In genomic region chr12:120263725-120264040, GRCh38 we compare ENCODE assay signal across 8 cellular contexts. TPM values are rescaled to one million over a fixed set of nuclear protein-coding genes. Genes with fewer than 3 reads are reported as not detected.
DNase-seq lines count a peak whose midpoint lies in the region; ATAC-seq, FAIRE-seq and TF ChIP-seq lines count a peak whose summit lies in the region.

No MANE protein-coding gene starts in this region.

- no peaks in the 10 kb centered on the region for H3K9me3 ChIP-seq in CD4-positive, alpha-beta memory T cell (ENCODE audit: control insufficient read depth in 1 of 2, low read length in 2 of 2)
- no peaks in the 10 kb centered on the region for H3K9me3 ChIP-seq in prostate gland

- H3K4me1 Mint-ChIP-seq in CD4-positive, alpha-beta memory T cell: peaks cover 36 to 68% (median 51%) of the 10 kb centered on the region in 4 donors
- peaks cover 58% of the 10 kb centered on the region for H3K4me1 Mint-ChIP-seq in activated CD8-positive, alpha-beta T cell treated with anti-CD3 and anti-CD28 coated beads for 36 hours (ENCODE audit: low read depth)

- no peaks in the 10 kb centered on the region for H3K36me3 ChIP-seq in CD4-positive, alpha-beta memory T cell (ENCODE audit: insufficient read depth, low read length)
- H3K36me3 ChIP-seq in prostate gland: no peaks in the 10 kb centered on the region

- H3K27ac Mint-ChIP-seq in CD4-positive, alpha-beta memory T cell: peak overlapping the region; percentile 88 to 98 (median 96)
- H3K27ac Mint-ChIP-seq in activated CD8-positive, alpha-beta T cell treated with anti-CD3 and anti-CD28 coated beads for 36 hours: peak overlapping the region; percentile 64

- peak overlapping the region; percentile 81 for H3K27ac ChIP-seq in CD4-positive, alpha-beta memory T cell (ENCODE audit: low read depth, low read length)
- H3K27ac ChIP-seq in prostate gland: peak overlapping the region; percentile 89 to 94

- DNase-seq in CD4-positive, alpha-beta memory T cell: no peak
- DNase-seq in activated CD8-positive, alpha-beta T cell treated with anti-CD3 and anti-CD28 coated beads for 36 hours: no peak
- DNase-seq in fibroblast of pulmonary artery (ENCODE audit: low read depth) (no peak), prostate gland (ENCODE audit: low spot score) (no peak), SIG-M5 (lab: John Stamatoyannopoulos, UW) (no peak), urothelium cell line (ENCODE audit: low spot score) (no peak)

- H3K27me3 ChIP-seq in CD4-positive, alpha-beta memory T cell (ENCODE audit: insufficient read depth, low read length): no peaks in the 10 kb centered on the region
- no peaks in the 10 kb centered on the region for H3K27me3 ChIP-seq in prostate gland (replicated peaks; ENCODE audit: insufficient read depth)

- WGBS in prostate gland: 13% methylated on average over 5 of the region's 5 CpGs

- CTCF ChIA-PET in CD4-positive, alpha-beta memory T cell (lab: Charles Lee; ENCODE audit: partially characterized antibody): interaction anchor here (1.7 to 32.3 kb wide), 6 partner anchors 14 to 63 kb away, joined by 5 to 1075 read pairs (median 100); partner anchors contain the start of genes RNU4-1, RNU4-2, RPLP0 and SIRT4
- CTCF ChIA-PET in activated CD8-positive, alpha-beta T cell treated with anti-CD3 and anti-CD28 coated beads for 36 hours (lab: Charles Lee): interaction anchor here (1.1 to 25.9 kb wide), 7 partner anchors 15 to 62 kb away, joined by 3 to 749 read pairs (median 5); partner anchors contain the start of genes RPLP0 and SIRT4

- intact Hi-C loops in CD4-positive, alpha-beta memory T cell (cut with micrococcal nuclease): no loop called here
- intact Hi-C loops in activated CD8-positive, alpha-beta T cell treated with anti-CD3 and anti-CD28 coated beads for 36 hours (cut with micrococcal nuclease): no loop called here
- intact Hi-C loops in prostate gland (cut with DNase I): loop anchor here (2.0 kb wide), 1 partner anchor 63 kb away; the partner anchor contains the start of gene RPLP0

- peak overlapping the region; percentile 59 to 85 for H3K4me3 ChIP-seq in CD4-positive, alpha-beta memory T cell (ENCODE audit: low read length in 2 of 2)
- H3K4me3 ChIP-seq in fibroblast of pulmonary artery (replicated peaks; ENCODE audit: low read depth, low read length) (peak overlapping the region; percentile 86), prostate gland (peak overlapping the region; percentile 67 to 93)

- H3K36me3 Mint-ChIP-seq in CD4-positive, alpha-beta memory T cell: peaks cover 13 to 39% of the 10 kb centered on the region in 2 donors
- H3K36me3 Mint-ChIP-seq in activated CD8-positive, alpha-beta T cell treated with anti-CD3 and anti-CD28 coated beads for 36 hours (ENCODE audit: low read depth): no peaks in the 10 kb centered on the region

- FAIRE-seq in urothelium cell line (lab: Jason Lieb, UNC): no peak

- TF ChIP-seq POLR2A in prostate gland (IDR thresholded peaks at IDR 0.05): no peak

- H3K4me3 Mint-ChIP-seq in CD4-positive, alpha-beta memory T cell: peak overlapping the region; percentile 89 to 100 (median 94)
- peak overlapping the region; percentile 78 for H3K4me3 Mint-ChIP-seq in activated CD8-positive, alpha-beta T cell treated with anti-CD3 and anti-CD28 coated beads for 36 hours

- peaks cover 0 to 1% (median 0%) of the 10 kb centered on the region in 8 donors for H3K9me3 Mint-ChIP-seq in CD4-positive, alpha-beta memory T cell
- H3K9me3 Mint-ChIP-seq in activated CD8-positive, alpha-beta T cell treated with anti-CD3 and anti-CD28 coated beads for 36 hours: no peaks in the 10 kb centered on the region

- POLR2A ChIA-PET in CD4-positive, alpha-beta memory T cell (lab: Charles Lee; ENCODE audit: partially characterized antibody): interaction anchor here (0.6 to 12.5 kb wide), 6 partner anchors 13 to 832 kb away, joined by 3 to 338 read pairs (median 139); partner anchors contain the start of genes RNU4-1, RNU4-2 and RPLP0
- POLR2A ChIA-PET in activated CD8-positive, alpha-beta T cell treated with anti-CD3 and anti-CD28 coated beads for 36 hours (lab: Charles Lee): interaction anchor here (0.7 to 12.6 kb wide), 6 partner anchors 10 to 64 kb away, joined by 3 to 207 read pairs (median 76); partner anchors contain the start of genes RNU4-1, RNU4-2 and RPLP0

- no peak for TF ChIP-seq CTCF in activated CD8-positive, alpha-beta T cell treated with anti-CD3 and anti-CD28 coated beads for 36 hours (IDR thresholded peaks at IDR 0.05)
- TF ChIP-seq CTCF in fibroblast of pulmonary artery (IDR thresholded peaks at IDR 0.05; ENCODE audit: low read length, missing control alignments): no peak
- TF ChIP-seq CTCF in prostate gland (IDR thresholded peaks at IDR 0.05): no peak

- ATAC-seq in activated CD8-positive, alpha-beta T cell treated with anti-CD3 and anti-CD28 coated beads for 36 hours: no peak
- no peak for ATAC-seq in GM21515 (IDR thresholded peaks at IDR 0.05; ENCODE audit: unreplicated experiment)
- ATAC-seq in HG03565 (IDR thresholded peaks at IDR 0.05; ENCODE audit: unreplicated experiment): no peak

- H3K27me3 Mint-ChIP-seq in CD4-positive, alpha-beta memory T cell: no peaks in the 10 kb centered on the region
- no peaks in the 10 kb centered on the region for H3K27me3 Mint-ChIP-seq in activated CD8-positive, alpha-beta T cell treated with anti-CD3 and anti-CD28 coated beads for 36 hours

- peaks cover 63% of the 10 kb centered on the region for H3K4me1 ChIP-seq in CD4-positive, alpha-beta memory T cell (ENCODE audit: insufficient read depth, low read length)
- H3K4me1 ChIP-seq in prostate gland (replicated peaks): peaks cover 20% of the 10 kb centered on the region

RNA-seq across cellular contexts. Expression of gene PXN, which starts 1.8 kb away (rescaled TPM):
- 100 to 1,000 TPM; 108 to 126 TPM for total RNA-seq in CD4-positive, alpha-beta memory T cell
- 100 to 1,000 TPM in 1 of 2 donors, 10 to 100 TPM in 1; 81.7 to 115 TPM for polyA plus RNA-seq in CD4-positive, alpha-beta memory T cell
- total RNA-seq in activated CD8-positive, alpha-beta T cell treated with anti-CD3 and anti-CD28 coated beads for 36 hours: 10 to 100 TPM; 40.2 to 45.3 TPM
- total RNA-seq in prostate gland: 100 to 1,000 TPM in 1 of 2 donors, 10 to 100 TPM in 1; 58.3 to 113 TPM

RNA-seq across cellular contexts. Expression of gene RNU4-2, which starts 28.0 kb away (rescaled TPM):
- total RNA-seq in CD4-positive, alpha-beta memory T cell: over 10,000 TPM in 1 of 2 experiments, 1,000 to 10,000 TPM in 1; 8,627 to 11,547 TPM
- polyA plus RNA-seq in CD4-positive, alpha-beta memory T cell: not detected
- 1,000 to 10,000 TPM in 1 of 2 experiments, 100 to 1,000 TPM in 1; 923 to 1,303 TPM for total RNA-seq in activated CD8-positive, alpha-beta T cell treated with anti-CD3 and anti-CD28 coated beads for 36 hours
- under 1 TPM; under 0.01 TPM for total RNA-seq in prostate gland

RNA-seq across cellular contexts. Expression of gene RNU4-1, which starts 29.4 kb away (rescaled TPM):
- 1,000 to 10,000 TPM in 1 of 2 experiments, 100 to 1,000 TPM in 1; 925 to 1,200 TPM for total RNA-seq in CD4-positive, alpha-beta memory T cell
- polyA plus RNA-seq in CD4-positive, alpha-beta memory T cell: not detected
- total RNA-seq in activated CD8-positive, alpha-beta T cell treated with anti-CD3 and anti-CD28 coated beads for 36 hours: 1,000 to 10,000 TPM in 1 of 2 experiments, 100 to 1,000 TPM in 1; 692 to 1,025 TPM
- under 1 TPM; under 0.01 TPM for total RNA-seq in prostate gland

RNA-seq across cellular contexts. Expression of gene SIRT4, which starts 38.4 kb away (rescaled TPM):
- 1 to 10 TPM; 4.9 to 5.9 TPM for total RNA-seq in CD4-positive, alpha-beta memory T cell
- 1 to 10 TPM in 1 of 2 donors, under 1 TPM in 1; 0.46 to 2.2 TPM for polyA plus RNA-seq in CD4-positive, alpha-beta memory T cell
- 1 to 10 TPM; 2.7 to 3.3 TPM for total RNA-seq in activated CD8-positive, alpha-beta T cell treated with anti-CD3 and anti-CD28 coated beads for 36 hours
- 1 to 10 TPM in 1 of 2 donors, under 1 TPM in 1; 0.96 to 2.2 TPM for total RNA-seq in prostate gland

Comparison
In these comparisons a context has a peak if more than half of its experiments do, and no peak if none do; other contexts are left out.
1. RNA of gene RNU4-2, which starts 28.0 kb away (total RNA-seq): 8,627 to 11,547 TPM in CD4-positive, alpha-beta memory T cell and 923 to 1,303 TPM in activated CD8-positive, alpha-beta T cell treated with anti-CD3 and anti-CD28 coated beads for 36 hours; under 0.01 TPM in prostate gland; every median in the first group is over 100 times any median in the second.
2. RNA of gene RNU4-1, which starts 29.4 kb away (total RNA-seq): 925 to 1,200 TPM in CD4-positive, alpha-beta memory T cell and 692 to 1,025 TPM in activated CD8-positive, alpha-beta T cell treated with anti-CD3 and anti-CD28 coated beads for 36 hours; under 0.01 TPM in prostate gland; every median in the first group is over 100 times any median in the second.
3. Peak in every context shown above with its lines, with median percentiles within 50 percentile points of each other: H3K4me3 ChIP-seq.